ENCODE assay signal across 14 cellular contexts in genomic region chr1:11299225-11299574, GRCh38.
"Had no signal": no experiment of that assay in that cellular context is flagged by ENCODE, and none has a peak within 500 bp of the region (broad histone marks: within the 10 kb centered on the region; RNA-seq: fewer than 3 reads in every experiment).

No MANE protein-coding gene starts in this region.

- H3K4me1 ChIP-seq: body of pancreas, lower lobe of right lung, right atrium auricular region had no signal

- H3K27me3 Mint-ChIP-seq: dendritic cell treated with granulocyte-macrophage colony-stimulating factor and Interleukin-4, amounts not matched to agents 40 ng/mL and 50 ng/mL, for 4 days; effector memory CD8-positive, alpha-beta T cell had no signal

- H3K4me3 ChIP-seq: body of pancreas, lower lobe of right lung, right atrium auricular region, skin epidermis had no signal

- H3K36me3 ChIP-seq: right atrium auricular region had no signal

- DNase-seq: activated CD4-positive, CD25-positive, alpha-beta regulatory T cell; activated CD8-positive, alpha-beta T cell treated with anti-CD3 and anti-CD28 coated beads, Interleukin-2, amount 10 ng/mL, durations not matched to agents 7 days and 5 days; activated gamma-delta T cell; amniotic stem cell; body of pancreas; cerebellar nuclear complex; effector memory CD8-positive, alpha-beta T cell; hippocampal formation; lower lobe of right lung; T-helper 1 cell had no signal

- ATAC-seq: activated CD8-positive, alpha-beta T cell treated with anti-CD3 and anti-CD28 coated beads, Interleukin-2, amount 10 ng/mL, durations not matched to agents 7 days and 5 days; body of pancreas; effector memory CD8-positive, alpha-beta T cell; lower lobe of right lung had no signal

- H3K4me3 Mint-ChIP-seq: activated CD8-positive, alpha-beta T cell treated with anti-CD3 and anti-CD28 coated beads, Interleukin-2, amount 10 ng/mL, durations not matched to agents 7 days and 5 days; dendritic cell treated with granulocyte-macrophage colony-stimulating factor and Interleukin-4, amounts not matched to agents 40 ng/mL and 50 ng/mL, for 4 days; effector memory CD8-positive, alpha-beta T cell; mesothelial cell of epicardium had no signal

- H3K4me1 Mint-ChIP-seq: mesothelial cell of epicardium had no signal

- H3K9me3 Mint-ChIP-seq: dendritic cell treated with granulocyte-macrophage colony-stimulating factor and Interleukin-4, amounts not matched to agents 40 ng/mL and 50 ng/mL, for 4 days; effector memory CD8-positive, alpha-beta T cell; mesothelial cell of epicardium had no signal

- H3K27ac Mint-ChIP-seq: activated CD8-positive, alpha-beta T cell treated with anti-CD3 and anti-CD28 coated beads, Interleukin-2, amount 10 ng/mL, durations not matched to agents 7 days and 5 days; dendritic cell treated with granulocyte-macrophage colony-stimulating factor and Interleukin-4, amounts not matched to agents 40 ng/mL and 50 ng/mL, for 4 days; mesothelial cell of epicardium had no signal

- H3K9me3 ChIP-seq: body of pancreas, lower lobe of right lung, right atrium auricular region had no signal

- H3K27ac ChIP-seq: body of pancreas, lower lobe of right lung, right atrium auricular region, skin epidermis had no signal

- H3K27me3 ChIP-seq: body of pancreas, right atrium auricular region had no signal
